Comparison of ENCODE assay signal across 21 cellular contexts in genomic region chr21:45800339-45801080, GRCh38.
"Had no signal": no experiment of that assay in that cellular context is flagged by ENCODE, and none has a peak within 500 bp of the region (broad histone marks: within the 10 kb centered on the region; RNA-seq: fewer than 3 reads in every experiment).

No MANE protein-coding gene starts in this region.

- H3K4me3 Mint-ChIP-seq: activated CD4-positive, alpha-beta memory T cell treated with anti-CD3 and anti-CD28 coated beads for 36 hours; activated naive CD8-positive, alpha-beta T cell treated with anti-CD3 and anti-CD28 coated beads, Interleukin-2, amount 10 ng/mL, durations not matched to agents 7 days and 5 days; activated T-helper 1 cell treated with anti-CD3 and anti-CD28 coated beads, Interleukin-12 subunit alpha, Interleukin-12 subunit beta, Interleukin-2, Interleukin-4 antibody, amounts not matched to agents 30 ng/mL and 10 ng/mL and 1 ng/mL, durations not matched to agents 14 hours and 24 hours and 36 hours; brain; memory B cell; stimulated activated effector memory CD8-positive, alpha-beta T cell treated with anti-CD3 and anti-CD28 coated beads, Interleukin-12 subunit alpha, Interleukin-12 subunit beta, amount 100 ng/mL, for 72 hours; T-helper 17 cell had no signal

- H3K4me3 ChIP-seq: left ventricle myocardium inferior, mucosa of descending colon, right lobe of liver, smooth muscle cell, testis had no signal

- H3K27me3 Mint-ChIP-seq: activated CD4-positive, alpha-beta memory T cell treated with anti-CD3 and anti-CD28 coated beads for 36 hours; activated naive CD8-positive, alpha-beta T cell treated with anti-CD3 and anti-CD28 coated beads, Interleukin-2, amount 10 ng/mL, durations not matched to agents 7 days and 5 days; brain; memory B cell; naive B cell had no signal

- H3K9me3 Mint-ChIP-seq: activated CD4-positive, alpha-beta memory T cell treated with anti-CD3 and anti-CD28 coated beads for 36 hours; activated naive CD8-positive, alpha-beta T cell treated with anti-CD3 and anti-CD28 coated beads, Interleukin-2, amount 10 ng/mL, durations not matched to agents 7 days and 5 days; activated T-helper 1 cell treated with anti-CD3 and anti-CD28 coated beads, Interleukin-12 subunit alpha, Interleukin-12 subunit beta, Interleukin-2, Interleukin-4 antibody, amounts not matched to agents 30 ng/mL and 10 ng/mL and 1 ng/mL, durations not matched to agents 14 hours and 24 hours and 36 hours; brain; memory B cell; stimulated activated effector memory CD8-positive, alpha-beta T cell treated with anti-CD3 and anti-CD28 coated beads, Interleukin-12 subunit alpha, Interleukin-12 subunit beta, amount 100 ng/mL, for 72 hours had no signal

- H3K36me3 Mint-ChIP-seq: activated CD4-positive, alpha-beta memory T cell treated with anti-CD3 and anti-CD28 coated beads for 36 hours; activated naive CD8-positive, alpha-beta T cell treated with anti-CD3 and anti-CD28 coated beads, Interleukin-2, amount 10 ng/mL, durations not matched to agents 7 days and 5 days; brain; memory B cell; naive B cell; stimulated activated effector memory CD8-positive, alpha-beta T cell treated with anti-CD3 and anti-CD28 coated beads, Interleukin-12 subunit alpha, Interleukin-12 subunit beta, amount 100 ng/mL, for 72 hours had no signal

- H3K27ac Mint-ChIP-seq: activated CD4-positive, alpha-beta memory T cell treated with anti-CD3 and anti-CD28 coated beads for 36 hours; activated naive CD8-positive, alpha-beta T cell treated with anti-CD3 and anti-CD28 coated beads, Interleukin-2, amount 10 ng/mL, durations not matched to agents 7 days and 5 days; activated T-helper 1 cell treated with anti-CD3 and anti-CD28 coated beads, Interleukin-12 subunit alpha, Interleukin-12 subunit beta, Interleukin-2, Interleukin-4 antibody, amounts not matched to agents 30 ng/mL and 10 ng/mL and 1 ng/mL, durations not matched to agents 14 hours and 24 hours and 36 hours; memory B cell; naive B cell; stimulated activated effector memory CD8-positive, alpha-beta T cell treated with anti-CD3 and anti-CD28 coated beads, Interleukin-12 subunit alpha, Interleukin-12 subunit beta, amount 100 ng/mL, for 72 hours; T-helper 17 cell had no signal

- H3K4me1 Mint-ChIP-seq: activated naive CD8-positive, alpha-beta T cell treated with anti-CD3 and anti-CD28 coated beads, Interleukin-2, amount 10 ng/mL, durations not matched to agents 7 days and 5 days; memory B cell; stimulated activated effector memory CD8-positive, alpha-beta T cell treated with anti-CD3 and anti-CD28 coated beads, Interleukin-12 subunit alpha, Interleukin-12 subunit beta, amount 100 ng/mL, for 72 hours; T-helper 17 cell had no signal

- DNase-seq: activated CD4-positive, alpha-beta memory T cell treated with anti-CD3 and anti-CD28 coated beads for 36 hours; activated gamma-delta T cell treated with Interleukin-2 at 50 U/mL for 16 hours; activated naive CD8-positive, alpha-beta T cell treated with anti-CD3 and anti-CD28 coated beads, Interleukin-2, amount 10 ng/mL, durations not matched to agents 7 days and 5 days; activated T-cell treated with anti-CD3 and anti-CD28 coated beads for 4 hours; anterior cingulate cortex; caudate nucleus; kidney glomerular epithelial cell; left ventricle myocardium inferior; mucosa of descending colon; naive B cell; right lobe of liver; stimulated activated CD4-positive, alpha-beta T cell treated with anti-CD3 and anti-CD28 coated beads, Interleukin-4, amount 100 ng/mL, for 1 hour; T-helper 17 cell; testis had no signal

- ATAC-seq: mucosa of descending colon, T-helper 17 cell had no signal

- H3K27me3 ChIP-seq: neutrophil, right lobe of liver, testis had no signal

- H3K27ac ChIP-seq: left ventricle myocardium inferior, neutrophil, parathyroid adenoma, right lobe of liver, testis had no signal
